In genomic region chr2:218166791-218167190, GRCh38 we compare ENCODE assay signal across 12 cellular contexts. TPM values are rescaled to one million over a fixed set of nuclear protein-coding genes. Genes with fewer than 3 reads are reported as not detected.
DNase-seq lines count a peak whose midpoint lies in the region; ATAC-seq, FAIRE-seq and TF ChIP-seq lines count a peak whose summit lies in the region.
"Had no signal": no experiment of that assay in that cellular context is flagged by ENCODE, and none has a peak within 500 bp of the region (broad histone marks: within the 10 kb centered on the region; RNA-seq: fewer than 3 reads in every experiment).

CXCR1 (minus strand) TSS chr2:218166962; CDS start chr2:218165211, 1,751 bp downstream.

- no peak for TF ChIP-seq CTCF in upper lobe of left lung (IDR thresholded peaks at IDR 0.05)

- 49 to 62% methylated on average over 3 of the region's 3 CpGs for WGBS in upper lobe of left lung, 2 donors

- H3K4me1 Mint-ChIP-seq in effector memory CD8-positive, alpha-beta T cell (ENCODE audit: low read depth in 2 of 2): peaks cover 25% of the 10 kb centered on the region in 2 donors

- peaks cover 0 to 15% (median 0%) of the 10 kb centered on the region in 4 donors for H3K4me1 ChIP-seq in upper lobe of left lung

- ATAC-seq in effector memory CD8-positive, alpha-beta T cell (replicated peaks): peak; percentile 96
- ATAC-seq in upper lobe of left lung (ENCODE audit: low FRiP score in 2 of 2): peak; percentile 39 to 46

- H3K9me3 Mint-ChIP-seq in effector memory CD8-positive, alpha-beta T cell: no peaks in the 10 kb centered on the region

- no peaks in the 10 kb centered on the region for H3K9me3 ChIP-seq in upper lobe of left lung

- peak; percentile 35 for DNase-seq in activated gamma-delta T cell treated with Interleukin-2 at 50 U/mL for 16 hours
- DNase-seq in activated gamma-delta T cell (lab: John Stamatoyannopoulos, UW): no peak
- DNase-seq in activated CD4-positive, alpha-beta T cell treated with anti-CD3 and anti-CD28 coated beads, Interleukin-2, amount 50 U/mL, for 4 hours: peak; percentile 9 to 16
- peak; percentile 15 to 33 (median 19) for DNase-seq in effector memory CD8-positive, alpha-beta T cell
- DNase-seq in upper lobe of left lung: peak in 1 of 2 donors; percentile 41
- DNase-seq in GM12892 (ENCODE audit: insufficient read length): no peak
- DNase-seq in anterior cingulate cortex (lab: John Stamatoyannopoulos, UW): no peak
- no peak for DNase-seq in KG1 (lab: John Stamatoyannopoulos, UW)
- DNase-seq: ACHN, SHP77 treated with DMSO at 0.1 percent for 48 hours had no signal

- H3K4me3 ChIP-seq in upper lobe of left lung: peak within 1 kb of the TSS in 2 of 4 donors; percentile 2 to 6

- peak within 1 kb of the TSS; percentile 64 to 74 for H3K4me3 Mint-ChIP-seq in effector memory CD8-positive, alpha-beta T cell

- no peak for TF ChIP-seq EP300 in upper lobe of left lung (IDR thresholded peaks at IDR 0.05)

- no peaks in the 10 kb centered on the region for H3K27me3 ChIP-seq in upper lobe of left lung

- peaks cover 13 to 47% of the 10 kb centered on the region in 2 donors for H3K27me3 Mint-ChIP-seq in effector memory CD8-positive, alpha-beta T cell

- H3K36me3 ChIP-seq in upper lobe of left lung: no peaks in the 10 kb centered on the region

- FAIRE-seq in GM12892 (lab: Jason Lieb, UNC): no peak

- peak within 1 kb of the TSS in 2 of 4 donors; percentile 37 to 70 for H3K27ac ChIP-seq in upper lobe of left lung

- H3K27ac Mint-ChIP-seq in effector memory CD8-positive, alpha-beta T cell: peak within 1 kb of the TSS; percentile 88 to 90

- TF ChIP-seq POLR2A in upper lobe of left lung (IDR thresholded peaks at IDR 0.05) (no peak), GM12892 (IDR thresholded peaks at IDR 0.05; ENCODE audit: low read depth, low read length) (no peak)

- peaks cover 5% of the 10 kb centered on the region for H3K36me3 Mint-ChIP-seq in effector memory CD8-positive, alpha-beta T cell (ENCODE audit: insufficient read depth)

RNA-seq across cellular contexts. Expression of gene CXCR1, which starts in this region (rescaled TPM):
- 10 to 100 TPM in 2 of 6 donors, 1 to 10 TPM in 4; 1.3 to 17.2 (median 6.4) TPM for total RNA-seq in upper lobe of left lung
- not detected for polyA plus RNA-seq in GM12892 (2012; ENCODE audit: missing spikeins)
- total RNA-seq: glomerular endothelial cell, M059J had no signal

Comparison
In these comparisons a context has a peak if more than half of its experiments do, and no peak if none do; other contexts are left out.
1. DNase-seq: peak in activated gamma-delta T cell treated with Interleukin-2 at 50 U/mL for 16 hours (single experiment), activated CD4-positive, alpha-beta T cell treated with anti-CD3 and anti-CD28 coated beads, Interleukin-2, amount 50 U/mL, for 4 hours (2 of 2) and effector memory CD8-positive, alpha-beta T cell (3 of 3); none in activated gamma-delta T cell (single experiment), GM12892 (single experiment), anterior cingulate cortex (0 of 58) and KG1 (single experiment).